21 cellular contexts compared by ENCODE assay signal in genomic region chr4:80387390-80388283, GRCh38. TPM values are rescaled to one million over a fixed set of nuclear protein-coding genes. Genes with fewer than 3 reads are reported as not detected.
"Had no signal": no experiment of that assay in that cellular context is flagged by ENCODE, and none has a peak within 500 bp of the region (broad histone marks: within the 10 kb centered on the region; RNA-seq: fewer than 3 reads in every experiment).

No MANE protein-coding gene starts in this region.

- H3K27me3 ChIP-seq: ascending aorta, brain microvascular endothelial cell, hepatocyte, thyroid gland had no signal

- H3K36me3 Mint-ChIP-seq: activated naive CD4-positive, alpha-beta T cell treated with anti-CD3 and anti-CD28 coated beads, Interleukin-2, amount 50 U/mL, for 72 hours had no signal

- H3K4me3 Mint-ChIP-seq: activated CD8-positive, alpha-beta T cell treated with anti-CD3 and anti-CD28 coated beads, Interleukin-2, amount 10 ng/mL, durations not matched to agents 7 days and 5 days had no signal

- ATAC-seq: activated CD4-positive, CD25-positive, alpha-beta regulatory T cell treated with anti-CD3 and anti-CD28 coated beads, Interleukin-2, amount 50 U/mL, for 24 hours; activated CD8-positive, alpha-beta T cell treated with anti-CD3 and anti-CD28 coated beads, Interleukin-2, amount 10 ng/mL, durations not matched to agents 7 days and 5 days; activated naive CD4-positive, alpha-beta T cell treated with anti-CD3 and anti-CD28 coated beads, Interleukin-2, amount 50 U/mL, for 72 hours had no signal

- H3K4me3 ChIP-seq: ascending aorta, hepatocyte, left ventricle myocardium inferior, thyroid gland had no signal

- H3K27ac Mint-ChIP-seq: activated CD8-positive, alpha-beta T cell treated with anti-CD3 and anti-CD28 coated beads, Interleukin-2, amount 10 ng/mL, durations not matched to agents 7 days and 5 days; activated naive CD4-positive, alpha-beta T cell treated with anti-CD3 and anti-CD28 coated beads, Interleukin-2, amount 50 U/mL, for 72 hours had no signal

- H3K36me3 ChIP-seq: ascending aorta, brain microvascular endothelial cell, left ventricle myocardium inferior, thyroid gland had no signal

- DNase-seq: activated CD4-positive, alpha-beta T cell treated with anti-CD3 and anti-CD28 coated beads, Interleukin-2, amount 50 U/mL, for 1 hour; activated CD8-positive, alpha-beta T cell treated with anti-CD3 and anti-CD28 coated beads, Interleukin-2, amount 10 ng/mL, durations not matched to agents 7 days and 5 days; activated T-cell treated with anti-CD3 and anti-CD28 coated beads, Interleukin-2, amount 50 U/mL, for 1 hour; brain microvascular endothelial cell; caudate nucleus; dermis blood vessel endothelial cell; effector CD8-positive, alpha-beta T cell; foreskin melanocyte; glutamatergic neuron; left ventricle myocardium inferior; stimulated activated CD4-positive, alpha-beta T cell treated with anti-CD3 and anti-CD28 coated beads, Interleukin-4, amount 100 ng/mL, for 1 hour; stimulated activated naive CD4-positive, alpha-beta T cell treated with Interleukin-2 at 50 U/mL for 16 hours; substantia nigra; thyroid gland had no signal

- H3K4me1 ChIP-seq: ascending aorta, left ventricle myocardium inferior, thyroid gland had no signal

- H3K9me3 ChIP-seq: ascending aorta, thyroid gland had no signal

- H3K27ac ChIP-seq: ascending aorta, brain microvascular endothelial cell, hepatocyte, left ventricle myocardium inferior, thyroid gland had no signal

RNA-seq across cellular contexts. Expression of gene CFAP299, which starts 52.1 kb away (rescaled TPM):
- total RNA-seq: activated CD8-positive, alpha-beta T cell treated with anti-CD3 and anti-CD28 coated beads, Interleukin-2, amount 10 ng/mL, durations not matched to agents 7 days and 5 days; activated naive CD4-positive, alpha-beta T cell treated with anti-CD3 and anti-CD28 coated beads, Interleukin-2, amount 50 U/mL, for 72 hours; ascending aorta; hepatocyte; left ventricle myocardium inferior; posterior vena cava; T-helper 2 cell treated with Interferon-gamma antibody and Interleukin-4, amounts not matched to agents 100 ng/mL and 5 ng/mL, for 36 hours; urinary bladder had no signal
